8 cellular contexts compared by ENCODE assay signal in genomic region chrX:133776072-133776471, GRCh38.
DNase-seq lines count a peak whose midpoint lies in the region; ATAC-seq, FAIRE-seq and TF ChIP-seq lines count a peak whose summit lies in the region.

No MANE protein-coding gene starts in this region.

- ATAC-seq in naive thymus-derived CD4-positive, alpha-beta T cell: peak; percentile 55
- ATAC-seq in sciatic nerve (no peak), HG03432 (IDR thresholded peaks at IDR 0.05; ENCODE audit: unreplicated experiment) (no peak)

- H3K9me3 ChIP-seq in astrocyte (ENCODE audit: insufficient read depth, low read depth, low read length): no peaks in the 10 kb centered on the region
- no peaks in the 10 kb centered on the region for H3K9me3 ChIP-seq in naive thymus-derived CD4-positive, alpha-beta T cell (ENCODE audit: control insufficient read depth in 2 of 3, low read length in 3 of 3)

- intact Hi-C loops in naive thymus-derived CD4-positive, alpha-beta T cell (cut with micrococcal nuclease): loop anchor here in 1 of 2 donors (1.0 to 10.0 kb wide), 4 partner anchors 31 to 799 kb away; no protein-coding TSS in a partner anchor
- intact Hi-C loops in sciatic nerve (cut with DNase I): no loop called here

- TF ChIP-seq CTCF in astrocyte (IDR thresholded peaks at IDR 0.05; ENCODE audit: insufficient read depth, low read depth, low read length): peak; percentile 26

- POLR2A ChIA-PET in naive thymus-derived CD4-positive, alpha-beta T cell (lab: Charles Lee): no interaction called here

- CTCF ChIA-PET in naive thymus-derived CD4-positive, alpha-beta T cell (lab: Charles Lee): interaction anchor here (0.9 to 1.3 kb wide), 2 partner anchors 30 to 78 kb away, joined by 5 to 6 read pairs; no protein-coding TSS in a partner anchor

- H3K36me3 ChIP-seq in astrocyte (ENCODE audit: insufficient read depth, low read length): no peaks in the 10 kb centered on the region
- H3K36me3 ChIP-seq in naive thymus-derived CD4-positive, alpha-beta T cell (ENCODE audit: control insufficient read depth in 2 of 3, insufficient read depth in 3 of 3, low read length in 3 of 3): no peaks in the 10 kb centered on the region

- no peaks in the 10 kb centered on the region for H3K9me3 Mint-ChIP-seq in astrocyte (ENCODE audit: unreplicated experiment)
- H3K9me3 Mint-ChIP-seq in naive thymus-derived CD4-positive, alpha-beta T cell: no peaks in the 10 kb centered on the region

- no peaks in the 10 kb centered on the region for H3K79me2 ChIP-seq in astrocyte (ENCODE audit: insufficient read depth, low read length)

- no peak overlapping the region for H2AFZ ChIP-seq in astrocyte (ENCODE audit: low read depth, low read length)

- no peak overlapping the region for H3K4me3 Mint-ChIP-seq in astrocyte (ENCODE audit: unreplicated experiment)
- H3K4me3 Mint-ChIP-seq in naive thymus-derived CD4-positive, alpha-beta T cell: no peak overlapping the region

- H3K4me2 ChIP-seq in astrocyte (ENCODE audit: low read length): no peak overlapping the region

- DNase-seq in GM03348 (ENCODE audit: low spot score) (peak; percentile 3), NCI-H460 (ENCODE audit: extremely low read depth, low read depth) (peak; percentile 9), astrocyte (ENCODE audit: low read depth) (no peak), sciatic nerve (ENCODE audit: low spot score) (no peak), cerebellar nuclear complex (lab: John Stamatoyannopoulos, UW) (no peak), NK-92 (lab: John Stamatoyannopoulos, UW; ENCODE audit: unreplicated experiment) (no peak)
- peak in 8 of 9 donors; percentile 14 to 60 (median 47) for DNase-seq in naive thymus-derived CD4-positive, alpha-beta T cell

- H3K9ac ChIP-seq in astrocyte (ENCODE audit: low read length): no peak overlapping the region

- H3K27ac Mint-ChIP-seq in astrocyte (ENCODE audit: unreplicated experiment): no peak overlapping the region
- peak overlapping the region in 1 of 9 donors; percentile 25 for H3K27ac Mint-ChIP-seq in naive thymus-derived CD4-positive, alpha-beta T cell

- FAIRE-seq in astrocyte (lab: Jason Lieb, UNC): peak; percentile 37

- H4K20me1 ChIP-seq in astrocyte (ENCODE audit: insufficient read depth, low read length): no peaks in the 10 kb centered on the region

- no peak overlapping the region for H3K4me3 ChIP-seq in astrocyte (ENCODE audit: insufficient read depth, low read depth, low read length)
- H3K4me3 ChIP-seq in naive thymus-derived CD4-positive, alpha-beta T cell (ENCODE audit: low read length): no peak overlapping the region

- no peaks in the 10 kb centered on the region for H3K4me1 ChIP-seq in astrocyte (ENCODE audit: insufficient read depth, low read length)
- H3K4me1 ChIP-seq in naive thymus-derived CD4-positive, alpha-beta T cell (ENCODE audit: control insufficient read depth in 2 of 2, insufficient read depth in 2 of 2, low read length in 2 of 2): no peaks in the 10 kb centered on the region

- no peaks in the 10 kb centered on the region for H3K36me3 Mint-ChIP-seq in astrocyte (ENCODE audit: low read depth, unreplicated experiment)
- H3K36me3 Mint-ChIP-seq in naive thymus-derived CD4-positive, alpha-beta T cell: no peaks in the 10 kb centered on the region

- H3K27me3 Mint-ChIP-seq in astrocyte (ENCODE audit: low read depth, unreplicated experiment): no peaks in the 10 kb centered on the region
- no peaks in the 10 kb centered on the region for H3K27me3 Mint-ChIP-seq in naive thymus-derived CD4-positive, alpha-beta T cell

- H3K27me3 ChIP-seq in astrocyte (ENCODE audit: insufficient read depth, low read length): no peaks in the 10 kb centered on the region
- no peaks in the 10 kb centered on the region for H3K27me3 ChIP-seq in naive thymus-derived CD4-positive, alpha-beta T cell (ENCODE audit: control insufficient read depth in 2 of 2, insufficient read depth in 2 of 2, low read length in 2 of 2)

- H3K4me1 Mint-ChIP-seq in astrocyte (ENCODE audit: low read depth, unreplicated experiment): peaks cover 12% of the 10 kb centered on the region
- H3K4me1 Mint-ChIP-seq in naive thymus-derived CD4-positive, alpha-beta T cell: peaks cover 0 to 5% (median 0%) of the 10 kb centered on the region in 7 donors

- H3K27ac ChIP-seq in astrocyte (ENCODE audit: low read depth, low read length): no peak overlapping the region
- no peak overlapping the region for H3K27ac ChIP-seq in naive thymus-derived CD4-positive, alpha-beta T cell (ENCODE audit: low read depth, low read length)

Comparison
In these comparisons a context has a peak if more than half of its experiments do, and no peak if none do; other contexts are left out.
1. DNase-seq: peak in GM03348 (single experiment), NCI-H460 (single experiment) and naive thymus-derived CD4-positive, alpha-beta T cell (8 of 9); none in astrocyte (single experiment), sciatic nerve (single experiment), cerebellar nuclear complex (0 of 2) and NK-92 (single experiment).